Comparison of ENCODE assay signal across 16 cellular contexts in genomic region chr2:195330513-195330956, GRCh38.
DNase-seq lines count a peak whose midpoint lies in the region; ATAC-seq, FAIRE-seq and TF ChIP-seq lines count a peak whose summit lies in the region.
"Had no signal": no experiment of that assay in that cellular context is flagged by ENCODE, and none has a peak within 500 bp of the region (broad histone marks: within the 10 kb centered on the region; RNA-seq: fewer than 3 reads in every experiment).

No MANE protein-coding gene starts in this region.

- no peak overlapping the region for H2AFZ ChIP-seq in Loucy (ENCODE audit: low read length)
- H2AFZ ChIP-seq in K562 (ENCODE audit: low read depth, low read length), result peak overlapping the region; percentile 79; the same call in 1 of the 2 replicates

- peak overlapping the region; percentile 74 for H3K9ac ChIP-seq in Loucy (ENCODE audit: low read depth, low read length, poor library complexity, severe bottlenecking)
- peak overlapping the region in 1 of 2 experiments; percentile 47; a peak in 1 of 4 replicates for H3K9ac ChIP-seq in K562 (ENCODE audit: insufficient read depth in 1 of 2, low read depth in 2 of 2, low read length in 2 of 2)

- H4K20me1 ChIP-seq in Loucy (ENCODE audit: insufficient read depth, low read length, poor library complexity, severe bottlenecking), result no peaks in the 10 kb centered on the region
- H4K20me1 ChIP-seq in K562 (replicated peaks; ENCODE audit: control insufficient read depth, insufficient read depth, low read length), result no peaks in the 10 kb centered on the region

- intact Hi-C loops in K562 (cut with micrococcal nuclease), result no loop called here
- intact Hi-C loops in stomach (cut with DNase I; ENCODE audit: low total_unique reads), result no loop called here

- H3K4me3 ChIP-seq in Loucy (ENCODE audit: low read length, poor library complexity, severe bottlenecking) (peak overlapping the region; percentile 49), K562 (no peak overlapping the region), stomach (no peak overlapping the region)
- H3K4me3 ChIP-seq: coronary artery had no signal

- H3K36me3 ChIP-seq in Loucy (ENCODE audit: insufficient read depth, low read length) (peaks cover 10% of the 10 kb centered on the region; the same call in 1 of the 2 replicates), K562 (ENCODE audit: control insufficient read depth, insufficient read depth, low read length) (no peaks in the 10 kb centered on the region), stomach (no peaks in the 10 kb centered on the region)

- no peaks in the 10 kb centered on the region for H3K9me1 ChIP-seq in K562 (ENCODE audit: control insufficient read depth, insufficient read depth, low read length)

- H3K27me3 Mint-ChIP-seq in stimulated activated naive CD8-positive, alpha-beta T cell treated with anti-CD3 and anti-CD28 coated beads, Interleukin-15, amount 100 ng/mL, for 72 hours, result no peaks in the 10 kb centered on the region

- H3K4me1 Mint-ChIP-seq in stimulated activated naive CD8-positive, alpha-beta T cell treated with anti-CD3 and anti-CD28 coated beads, Interleukin-15, amount 100 ng/mL, for 72 hours, result no peaks in the 10 kb centered on the region
- H3K4me1 Mint-ChIP-seq: natural killer cell had no signal

- H3K27ac ChIP-seq in K562 (ENCODE audit: extremely low read depth, low read depth, low read length), result peak overlapping the region; percentile 72
- no peak overlapping the region for H3K27ac ChIP-seq in stomach
- H3K27ac ChIP-seq: coronary artery had no signal

- no TSS peak for BruUV-seq in K562 (replicated peaks; lab: Mats Ljungman, UMichigan)

- H3K4me3 Mint-ChIP-seq in stimulated activated naive CD8-positive, alpha-beta T cell treated with anti-CD3 and anti-CD28 coated beads, Interleukin-15, amount 100 ng/mL, for 72 hours, result no peak overlapping the region
- H3K4me3 Mint-ChIP-seq: activated T-cell treated with anti-CD3 and anti-CD28 coated beads, Interleukin-2, amount 50 U/mL, for 72 hours; natural killer cell had no signal

- peaks cover 6 to 7% of the 10 kb centered on the region in 2 donors for H3K9me3 Mint-ChIP-seq in stimulated activated naive CD8-positive, alpha-beta T cell treated with anti-CD3 and anti-CD28 coated beads, Interleukin-15, amount 100 ng/mL, for 72 hours
- H3K9me3 Mint-ChIP-seq: natural killer cell had no signal

- H3K79me2 ChIP-seq in Loucy (ENCODE audit: insufficient read depth, low read length) (no peaks in the 10 kb centered on the region), K562 (ENCODE audit: control insufficient read depth, insufficient read depth, low read length) (no peaks in the 10 kb centered on the region)

- ATAC-seq in K562 (peak; percentile 80), HG03175 (IDR thresholded peaks at IDR 0.05; ENCODE audit: unreplicated experiment) (no peak)
- no peak for ATAC-seq in stimulated activated naive CD8-positive, alpha-beta T cell treated with anti-CD3 and anti-CD28 coated beads, Interleukin-15, amount 100 ng/mL, for 72 hours
- ATAC-seq: activated T-cell treated with anti-CD3 and anti-CD28 coated beads, Interleukin-2, amount 50 U/mL, for 72 hours; left lobe of liver; natural killer cell had no signal

- H3K4me1 ChIP-seq in Loucy (ENCODE audit: insufficient read depth, low read length, poor library complexity, severe bottlenecking) (peaks cover 50% of the 10 kb centered on the region), K562 (replicated peaks in 1 of 2; ENCODE audit: control insufficient read depth in 2 of 2, insufficient read depth in 2 of 2, low read length in 2 of 2) (peaks cover 0 to 18% of the 10 kb centered on the region in 2 experiments; a peak in 3 of 5 replicates), stomach (no peaks in the 10 kb centered on the region)

- DNase-seq in DMS153 (lab: John Stamatoyannopoulos, UW) (peak; percentile 90), NCI-H69 (lab: John Stamatoyannopoulos, UW) (peak; percentile 93), K562 (ENCODE audit: extremely low read depth in 1 of 4, low spot score in 3 of 4) (peak in 3 of 4 experiments; percentile 4 to 45 (median 41)), stomach (no peak), NCI-H345 treated with DMSO at 0.1 percent for 48 hours (lab: John Stamatoyannopoulos, UW; ENCODE audit: unreplicated experiment) (no peak)
- DNase-seq in stimulated activated naive CD8-positive, alpha-beta T cell treated with anti-CD3 and anti-CD28 coated beads, Interleukin-15, amount 100 ng/mL, for 72 hours, result no peak
- DNase-seq: activated T-cell treated with anti-CD3 and anti-CD28 coated beads, Interleukin-2, amount 50 U/mL, for 72 hours; amniotic stem cell; natural killer cell; NCI-H2171 treated with DMSO at 0.1 percent for 48 hours; trophoblast cell had no signal

- TF ChIP-seq POLR2A in K562 (conservative IDR thresholded peaks at IDR 0.05) (no peak), stomach (IDR thresholded peaks at IDR 0.05) (no peak)

- H3K9me3 ChIP-seq in Loucy (ENCODE audit: insufficient read depth, low read depth, low read length) (peaks cover 34% of the 10 kb centered on the region), K562 (replicated peaks; ENCODE audit: control insufficient read depth, insufficient read depth, low read depth, low read length) (peaks cover 4% of the 10 kb centered on the region; the same call in 1 of the 2 replicates), stomach (peaks cover 0 to 4% (median 0%) of the 10 kb centered on the region in 4 donors)

- FAIRE-seq in K562 (lab: Jason Lieb, UNC), result peak; percentile 37
- FAIRE-seq: D721Med had no signal

- no peaks in the 10 kb centered on the region for H3K27me3 ChIP-seq in Loucy (ENCODE audit: insufficient read depth, low read length, poor library complexity, severe bottlenecking)
- H3K27me3 ChIP-seq in K562 (ENCODE audit: control insufficient read depth in 2 of 2, insufficient read depth in 2 of 2, low read length in 2 of 2), result no peaks in the 10 kb centered on the region
- no peaks in the 10 kb centered on the region for H3K27me3 ChIP-seq in stomach

- in situ Hi-C loops in K562 (cut with MboI), result no loop called here

- POLR2A ChIA-PET in K562 (lab: Yijun Ruan, JAX), result no interaction called here

- no peak for TF ChIP-seq RAD21 in K562 (CRISPR knock-in tag; conservative IDR thresholded peaks at IDR 0.05 in 1 of 2, IDR thresholded peaks at IDR 0.05 in 1 of 2)

- peak; percentile 82; the same call in 1 of the 2 replicates for TF ChIP-seq EP300 in K562 (IDR thresholded peaks at IDR 0.05; ENCODE audit: low read length)
- no peak for TF ChIP-seq EP300 in stomach (IDR thresholded peaks at IDR 0.05)

- CTCF ChIA-PET in K562 (lab: Yijun Ruan, JAX; ENCODE audit: low intra/inter-chr PET ratio), result no interaction called here

- H3K27ac Mint-ChIP-seq in stimulated activated naive CD8-positive, alpha-beta T cell treated with anti-CD3 and anti-CD28 coated beads, Interleukin-15, amount 100 ng/mL, for 72 hours, result no peak overlapping the region
- H3K27ac Mint-ChIP-seq: activated T-cell treated with anti-CD3 and anti-CD28 coated beads, Interleukin-2, amount 50 U/mL, for 72 hours; natural killer cell had no signal

- TF ChIP-seq CTCF in Loucy (conservative IDR thresholded peaks at IDR 0.05; ENCODE audit: low read length), result no peak
- no peak for TF ChIP-seq CTCF in K562 (IDR thresholded peaks at IDR 0.05 in 2 of 3, conservative IDR thresholded peaks at IDR 0.05 in 1 of 3; ENCODE audit: insufficient read depth in 2 of 3, low read depth in 1 of 3, low read length in 3 of 3)
- TF ChIP-seq CTCF in stomach (IDR thresholded peaks at IDR 0.05), result no peak

- peaks cover 22% of the 10 kb centered on the region for H3F3A ChIP-seq in Loucy (ENCODE audit: low read depth)

- H3K4me2 ChIP-seq in Loucy (ENCODE audit: low read depth, low read length, poor library complexity, severe bottlenecking) (peak overlapping the region; percentile 71), K562 (ENCODE audit: insufficient read depth, low read length) (no peak overlapping the region)

- no peaks in the 10 kb centered on the region for H3K9me2 ChIP-seq in Loucy (replicated peaks; ENCODE audit: low read depth, low read length)

TF ChIP-seq in K562, 482 proteins besides CTCF, POLR2A, EP300 and RAD21 (continues in another document):
- TF ChIP-seq HOXB6 (CRISPR knock-in tag; IDR thresholded peaks at IDR 0.05; ENCODE audit: borderline replicate concordance), result no peak
- no peak for TF ChIP-seq HDAC1 (IDR thresholded peaks at IDR 0.05)
- 0 out of 2 replicates have a peak, but pooled peaks have one; percentile 47 for TF ChIP-seq SMARCC2 (IDR thresholded peaks at IDR 0.05; ENCODE audit: low read depth)
- no peak for TF ChIP-seq TGIF2 (CRISPR knock-in tag; IDR thresholded peaks at IDR 0.05)
- TF ChIP-seq SPI1 (IDR thresholded peaks at IDR 0.05; ENCODE audit: borderline replicate concordance, low read depth, low read length), result 0 out of 2 replicates have a peak, but pooled peaks have one; percentile 18
- no peak for TF ChIP-seq ZNF696 (CRISPR knock-in tag; conservative IDR thresholded peaks at IDR 0.05)
- 0 out of 2 replicates have a peak, but pooled peaks have one; percentile 26 for TF ChIP-seq HMBOX1 (IDR thresholded peaks at IDR 0.05)
- TF ChIP-seq KLF16 (IDR thresholded peaks at IDR 0.05), result peak; percentile 55; the same call in 1 of the 2 replicates
- TF ChIP-seq NELFE (IDR thresholded peaks at IDR 0.05; ENCODE audit: insufficient read depth, insufficient read length), result no peak
- no peak for TF ChIP-seq MAZ (CRISPR knock-in tag; conservative IDR thresholded peaks at IDR 0.05 in 1 of 2, IDR thresholded peaks at IDR 0.05 in 1 of 2)
- no peak for TF ChIP-seq SRF (CRISPR knock-in tag; IDR thresholded peaks at IDR 0.05)
- peak; percentile 94 for TF ChIP-seq TCF7 (IDR thresholded peaks at IDR 0.05; ENCODE audit: borderline replicate concordance)
- no peak for TF ChIP-seq HMG20B (CRISPR knock-in tag; IDR thresholded peaks at IDR 0.05)
- no peak for TF ChIP-seq MED1 (CRISPR knock-in tag; IDR thresholded peaks at IDR 0.05; ENCODE audit: borderline replicate concordance)
- no peak for TF ChIP-seq KAT8 (IDR thresholded peaks at IDR 0.05; ENCODE audit: low read depth)
- TF ChIP-seq BCL6 (CRISPR knock-in tag; IDR thresholded peaks at IDR 0.05), result no peak
- no peak for TF ChIP-seq POLR3A (IDR thresholded peaks at IDR 0.05; ENCODE audit: borderline replicate concordance, extremely low read depth, insufficient read depth, insufficient read length)

Comparison
In these comparisons a context has a peak if more than half of its experiments do, and no peak if none do; other contexts are left out.
1. DNase-seq: peak in DMS153 (single experiment), NCI-H69 (single experiment) and K562 (3 of 4); none in stomach (single experiment), NCI-H345 treated with DMSO at 0.1 percent for 48 hours (single experiment) and stimulated activated naive CD8-positive, alpha-beta T cell treated with anti-CD3 and anti-CD28 coated beads, Interleukin-15, amount 100 ng/mL, for 72 hours (0 of 2).